ENCODE assay signal across 17 cellular contexts in genomic region chr5:180112101-180112861, GRCh38.
"Had no signal": no experiment of that assay in that cellular context is flagged by ENCODE, and none has a peak within 500 bp of the region (broad histone marks: within the 10 kb centered on the region; RNA-seq: fewer than 3 reads in every experiment).

No MANE protein-coding gene starts in this region.

- H3K4me3 ChIP-seq: breast epithelium, gastroesophageal sphincter, heart right ventricle, left lung, mucosa of descending colon, SK-N-MC, skin epidermis, suprapubic skin had no signal

- H3K27ac ChIP-seq: breast epithelium, gastroesophageal sphincter, heart right ventricle, left lung, SK-N-MC, skin epidermis, suprapubic skin had no signal

- H3K27me3 ChIP-seq: breast epithelium had no signal

- H3K4me3 Mint-ChIP-seq: activated CD4-positive, alpha-beta memory T cell treated with anti-CD3 and anti-CD28 coated beads for 36 hours; activated CD8-positive, alpha-beta memory T cell treated with anti-CD3 and anti-CD28 coated beads, Interleukin-2, amount 10 ng/mL, durations not matched to agents 7 days and 5 days; activated T-cell treated with anti-CD3 and anti-CD28 coated beads, Interleukin-2, amount 50 U/mL, for 4 hours; naive thymus-derived CD4-positive, alpha-beta T cell had no signal

- H3K36me3 ChIP-seq: breast epithelium, gastroesophageal sphincter, heart right ventricle, left lung, suprapubic skin had no signal

- H3K4me1 Mint-ChIP-seq: activated CD8-positive, alpha-beta memory T cell treated with anti-CD3 and anti-CD28 coated beads, Interleukin-2, amount 10 ng/mL, durations not matched to agents 7 days and 5 days; naive thymus-derived CD4-positive, alpha-beta T cell had no signal

- H3K27ac Mint-ChIP-seq: activated CD4-positive, alpha-beta memory T cell treated with anti-CD3 and anti-CD28 coated beads for 36 hours; activated CD8-positive, alpha-beta memory T cell treated with anti-CD3 and anti-CD28 coated beads, Interleukin-2, amount 10 ng/mL, durations not matched to agents 7 days and 5 days; naive thymus-derived CD4-positive, alpha-beta T cell had no signal

- DNase-seq: activated CD4-positive, alpha-beta memory T cell treated with anti-CD3 and anti-CD28 coated beads for 36 hours; activated CD8-positive, alpha-beta memory T cell treated with anti-CD3 and anti-CD28 coated beads, Interleukin-2, amount 10 ng/mL, durations not matched to agents 7 days and 5 days; activated effector memory CD4-positive, alpha-beta T cell treated with anti-CD3 and anti-CD28 coated beads, Interleukin-2, amount 50 U/mL, for 16 hours; activated T-cell treated with anti-CD3 and anti-CD28 coated beads, Interleukin-2, amount 50 U/mL, for 4 hours; erythroblast; heart right ventricle; naive thymus-derived CD4-positive, alpha-beta T cell; stimulated activated CD4-positive, alpha-beta T cell treated with anti-CD3 and anti-CD28 coated beads, Interleukin-4, amount 100 ng/mL, for 24 hours; stimulated activated naive CD4-positive, alpha-beta T cell treated with Interleukin-2 at 50 U/mL for 16 hours; trophoblast cell had no signal

- H3K4me1 ChIP-seq: breast epithelium, gastroesophageal sphincter, heart right ventricle, left lung, suprapubic skin had no signal

- ATAC-seq: activated CD8-positive, alpha-beta memory T cell treated with anti-CD3 and anti-CD28 coated beads, Interleukin-2, amount 10 ng/mL, durations not matched to agents 7 days and 5 days; activated T-cell treated with anti-CD3 and anti-CD28 coated beads, Interleukin-2, amount 50 U/mL, for 4 hours; gastroesophageal sphincter; heart right ventricle; left lung; mucosa of descending colon; naive thymus-derived CD4-positive, alpha-beta T cell had no signal
